ENCODE assay signal across 2 cellular contexts in genomic region chr5:54518146-54519082, GRCh38.
A peak's percentile ranks its signal among the peaks of the same experiment; 100 is the strongest.
TF ChIP-seq lines count a peak whose summit lies in the region.

No MANE protein-coding gene starts in this region.

TF ChIP-seq in GM23338, 12 proteins besides CTCF, POLR2A, EP300 and RAD21:
- TF ChIP-seq ZNF114 (CRISPR knock-in tag; IDR thresholded peaks at IDR 0.05) (no peak), CREB1 (CRISPR knock-in tag; IDR thresholded peaks at IDR 0.05; ENCODE audit: low read depth) (no peak), ZNF331 (CRISPR knock-in tag; IDR thresholded peaks at IDR 0.05; ENCODE audit: low read depth) (no peak), NANOG (IDR thresholded peaks at IDR 0.05; ENCODE audit: borderline replicate concordance) (no peak), REST (IDR thresholded peaks at IDR 0.05; ENCODE audit: unreplicated experiment) (no peak), ETS1 (IDR thresholded peaks at IDR 0.05) (no peak), EZH2 (IDR thresholded peaks at IDR 0.05; ENCODE audit: low read depth, unreplicated experiment) (no peak), POLR2AphosphoS5 (IDR thresholded peaks at IDR 0.05; ENCODE audit: low read depth) (no peak), ZNF462 (CRISPR knock-in tag; IDR thresholded peaks at IDR 0.05) (no peak), EZH2phosphoT487 (IDR thresholded peaks at IDR 0.05; ENCODE audit: unreplicated experiment) (no peak), STAT1 (IDR thresholded peaks at IDR 0.05; ENCODE audit: unreplicated experiment) (no peak), JUNB (IDR thresholded peaks at IDR 0.05; ENCODE audit: unreplicated experiment) (no peak)

TF ChIP-seq in H1, 55 proteins besides CTCF, POLR2A, EP300 and RAD21:
- TF ChIP-seq CBX8 (IDR thresholded peaks at IDR 0.05; ENCODE audit: borderline replicate concordance, low read depth, low read length) (no peak), SUZ12 (IDR thresholded peaks at IDR 0.05; ENCODE audit: low read length) (peak; percentile 30; the same call in 1 of the 2 replicates), MAX (IDR thresholded peaks at IDR 0.05) (peak; percentile 85), KDM4A (IDR thresholded peaks at IDR 0.05; ENCODE audit: low read depth, low read length, severe bottlenecking) (peak; percentile 88), RBBP5 (IDR thresholded peaks at IDR 0.05; ENCODE audit: borderline replicate concordance, low read depth, low read length) (peak; percentile 24; the same call in 1 of the 2 replicates), CEBPB (IDR thresholded peaks at IDR 0.05; ENCODE audit: low read depth, low read length) (no peak), E2F6 (IDR thresholded peaks at IDR 0.05) (peak; percentile 83)
